14 cellular contexts compared by ENCODE assay signal in the genomic region with DNA sequence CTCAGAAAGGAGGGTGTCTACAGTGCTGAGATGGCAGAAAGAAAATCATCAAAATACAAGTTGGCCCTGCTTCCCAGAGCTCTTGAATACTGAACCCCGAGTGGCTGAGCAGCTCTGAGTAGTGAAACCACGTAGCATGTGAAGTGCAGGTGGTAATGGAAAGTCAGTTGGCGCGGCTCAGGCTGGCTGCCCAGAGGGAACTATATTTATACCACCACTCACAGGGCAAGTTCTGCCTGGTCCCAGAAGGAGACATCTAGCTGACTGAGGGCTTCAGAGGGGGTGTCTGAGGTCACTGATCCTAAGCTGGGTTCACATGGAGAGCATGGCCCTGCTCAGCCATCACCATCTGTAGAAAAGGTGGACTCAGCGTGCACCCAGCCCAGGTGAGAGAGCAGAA.
DNase-seq lines count a peak whose midpoint lies in the region; ATAC-seq and TF ChIP-seq lines count a peak whose summit lies in the region.
"Had no signal": no experiment of that assay in that cellular context is flagged by ENCODE, and none has a peak within 500 bp of the region (broad histone marks: within the 10 kb centered on the region; RNA-seq: fewer than 3 reads in every experiment).

No MANE protein-coding gene starts in this region.

- no peak for TF ChIP-seq CTCF in MCF 10A (IDR thresholded peaks at IDR 0.05; ENCODE audit: unreplicated experiment)

- no peak overlapping the region for H3K27ac Mint-ChIP-seq in MCF 10A (ENCODE audit: low read depth, unreplicated experiment)

- no peaks in the 10 kb centered on the region for H3K36me3 Mint-ChIP-seq in MCF 10A (ENCODE audit: insufficient read depth, unreplicated experiment)

- no peaks in the 10 kb centered on the region for H3K27me3 ChIP-seq in BLaER1 treated with 17β-estradiol and CSF1 and Interleukin-3, amounts not matched to agents 10 nM and 100 nM
- H3K27me3 ChIP-seq: left lung had no signal

- POLR2A ChIA-PET in MCF 10A (lab: Yijun Ruan, JAX): no interaction called here

- ATAC-seq in GM19463 (IDR thresholded peaks at IDR 0.05; ENCODE audit: unreplicated experiment) (peak; percentile 85), HG02885 (IDR thresholded peaks at IDR 0.05; ENCODE audit: poor library complexity, unreplicated experiment) (peak; percentile 88)
- ATAC-seq: A549, K562, left lung had no signal

- intact Hi-C loops in MCF 10A (cut with micrococcal nuclease): no loop called here

- H3K4me3 ChIP-seq in BLaER1 treated with 17β-estradiol and CSF1 and Interleukin-3, amounts not matched to agents 10 nM and 100 nM: peak overlapping the region in 2 of 10 experiments; percentile 18 to 27; a peak in 2 of 20 replicates
- H3K4me3 ChIP-seq in Jurkat, Clone E6-1 (ENCODE audit: low read length): no peak overlapping the region
- H3K4me3 ChIP-seq: A549, K562, left lung had no signal

- peak overlapping the region in 9 of 11 experiments; percentile 44 to 94 (median 75); a peak in 18 of 22 replicates for H3K4me2 ChIP-seq in BLaER1 treated with 17β-estradiol and CSF1 and Interleukin-3, amounts not matched to agents 10 nM and 100 nM
- H3K4me2 ChIP-seq: A549, SK-N-SH had no signal

- no peaks in the 10 kb centered on the region for H3K4me1 Mint-ChIP-seq in MCF 10A (ENCODE audit: insufficient read depth, unreplicated experiment)

- no peaks in the 10 kb centered on the region for H4K20me1 ChIP-seq in BLaER1 treated with 17β-estradiol and CSF1 and Interleukin-3, amounts not matched to agents 10 nM and 100 nM

- H3K9me3 ChIP-seq in BLaER1 treated with 17β-estradiol and CSF1 and Interleukin-3, amounts not matched to agents 10 nM and 100 nM (replicated peaks in 1 of 11): peaks cover 3 to 65% (median 33%) of the 10 kb centered on the region in 11 experiments; a peak in 20 of 22 replicates
- H3K9me3 ChIP-seq: A549, left lung, SK-N-SH had no signal

- H3K9ac ChIP-seq in BLaER1 treated with 17β-estradiol and CSF1 and Interleukin-3, amounts not matched to agents 10 nM and 100 nM: peak overlapping the region in 1 of 11 experiments; percentile 47; a peak in 2 of 22 replicates
- H3K9ac ChIP-seq: SK-N-SH had no signal

- no peaks in the 10 kb centered on the region for H3K36me3 ChIP-seq in BLaER1 treated with 17β-estradiol and CSF1 and Interleukin-3, amounts not matched to agents 10 nM and 100 nM
- H3K36me3 ChIP-seq: left lung had no signal

- no peaks in the 10 kb centered on the region for H3K27me3 Mint-ChIP-seq in MCF 10A (ENCODE audit: insufficient read depth, unreplicated experiment)

- H3K9me3 Mint-ChIP-seq in MCF 10A (ENCODE audit: unreplicated experiment): no peaks in the 10 kb centered on the region

- peaks cover 0 to 70% (median 60%) of the 10 kb centered on the region in 10 experiments; a peak in 17 of 20 replicates for H3K4me1 ChIP-seq in BLaER1 treated with 17β-estradiol and CSF1 and Interleukin-3, amounts not matched to agents 10 nM and 100 nM
- H3K4me1 ChIP-seq: A549, left lung had no signal

- CTCF ChIA-PET in MCF 10A (lab: Yijun Ruan, JAX): interaction anchor here (0.9 to 1.2 kb wide), 2 partner anchors 10 to 139 kb away, joined by 3 to 6 read pairs; no protein-coding TSS in a partner anchor

- peak overlapping the region in 1 of 11 experiments; percentile 45; a peak in 2 of 22 replicates for H3K27ac ChIP-seq in BLaER1 treated with 17β-estradiol and CSF1 and Interleukin-3, amounts not matched to agents 10 nM and 100 nM
- H3K27ac ChIP-seq: A549, left lung had no signal

- no peak overlapping the region for H3K4me3 Mint-ChIP-seq in MCF 10A (ENCODE audit: unreplicated experiment)

- no TSS peak for BruUV-seq in MCF 10A (replicated peaks; lab: Mats Ljungman, UMichigan)

- DNase-seq in Jurkat, Clone E6-1 (ENCODE audit: low read depth, low spot score): peak; percentile 68
- no peak for DNase-seq in MCF 10A (ENCODE audit: unreplicated experiment)
- no peak for DNase-seq in anterior cingulate cortex (lab: John Stamatoyannopoulos, UW)
- no peak for DNase-seq in NCI-H2227 (lab: John Stamatoyannopoulos, UW; ENCODE audit: unreplicated experiment)
- no peak for DNase-seq in activated T-cell treated with anti-CD3 and anti-CD28 coated beads, Interleukin-2, amount 50 U/mL, for 48 hours
- DNase-seq: activated gamma-delta T cell, left lung, NCI-H510A, SK-N-SH had no signal
